ENCODE assay signal across 8 cellular contexts in genomic region chr6:30616811-30617564, GRCh38. TPM values are rescaled to one million over a fixed set of nuclear protein-coding genes. Genes with fewer than 3 reads are reported as not detected.
DNase-seq lines count a peak whose midpoint lies in the region; ATAC-seq and TF ChIP-seq lines count a peak whose summit lies in the region.

PPP1R10 (minus strand) TSS chr6:30617243; CDS start chr6:30609944, 7,299 bp downstream.

- ATAC-seq in GM19043 (IDR thresholded peaks at IDR 0.05; ENCODE audit: low read depth, unreplicated experiment) (peak; percentile 65), HG03378 (IDR thresholded peaks at IDR 0.05; ENCODE audit: unreplicated experiment) (peak; percentile 67)

- peak within 1 kb of the TSS; percentile 98 for H3K4me3 ChIP-seq in AG10803 (ENCODE audit: low read length)

- DNase-seq in AG10803 (ENCODE audit: low read depth) = peak; percentile 100
- DNase-seq in NCI-H460 (ENCODE audit: extremely low read depth, low read depth) = peak; percentile 99
- DNase-seq in activated CD4-positive, CD25-positive, alpha-beta regulatory T cell treated with anti-CD3 and anti-CD28 coated beads, Interleukin-2, amount 50 U/mL, for 72 hours = peak; percentile 96
- DNase-seq in cerebellar nuclear complex (lab: John Stamatoyannopoulos, UW) = peak; percentile 98 to 99
- peak; percentile 100 for DNase-seq in islet precursor cell
- DNase-seq in stimulated activated CD4-positive, alpha-beta T cell treated with anti-CD3 and anti-CD28 coated beads, Interleukin-12 subunit alpha, Interleukin-12 subunit beta, amount 100 ng/mL, for 48 hours (ENCODE audit: low read depth in 2 of 3, low spot score in 1 of 3) = peak; percentile 94 to 99 (median 97)

- no peak for TF ChIP-seq CTCF in AG10803 (conservative IDR thresholded peaks at IDR 0.05; ENCODE audit: low read length)

RNA-seq across cellular contexts. Expression of gene PPP1R10, which starts in this region (rescaled TPM):
- 68.4 and 74.9 TPM in 2 replicates for total RNA-seq in NCI-H460 (2014; rRNA removed; shearing (Covaris generic))
- polyA plus RNA-seq in NCI-H460 (2014; cell fraction: nucleus; rRNA removed) = 21.8 and 28.6 TPM in 2 replicates

Comparison
In these comparisons a context has a peak if more than half of its experiments do, and no peak if none do; other contexts are left out.
1. Peak in every context shown above with its lines: DNase-seq, ATAC-seq and H3K4me3 ChIP-seq.